Comparison of ENCODE assay signal across 8 cellular contexts in the genomic region with DNA sequence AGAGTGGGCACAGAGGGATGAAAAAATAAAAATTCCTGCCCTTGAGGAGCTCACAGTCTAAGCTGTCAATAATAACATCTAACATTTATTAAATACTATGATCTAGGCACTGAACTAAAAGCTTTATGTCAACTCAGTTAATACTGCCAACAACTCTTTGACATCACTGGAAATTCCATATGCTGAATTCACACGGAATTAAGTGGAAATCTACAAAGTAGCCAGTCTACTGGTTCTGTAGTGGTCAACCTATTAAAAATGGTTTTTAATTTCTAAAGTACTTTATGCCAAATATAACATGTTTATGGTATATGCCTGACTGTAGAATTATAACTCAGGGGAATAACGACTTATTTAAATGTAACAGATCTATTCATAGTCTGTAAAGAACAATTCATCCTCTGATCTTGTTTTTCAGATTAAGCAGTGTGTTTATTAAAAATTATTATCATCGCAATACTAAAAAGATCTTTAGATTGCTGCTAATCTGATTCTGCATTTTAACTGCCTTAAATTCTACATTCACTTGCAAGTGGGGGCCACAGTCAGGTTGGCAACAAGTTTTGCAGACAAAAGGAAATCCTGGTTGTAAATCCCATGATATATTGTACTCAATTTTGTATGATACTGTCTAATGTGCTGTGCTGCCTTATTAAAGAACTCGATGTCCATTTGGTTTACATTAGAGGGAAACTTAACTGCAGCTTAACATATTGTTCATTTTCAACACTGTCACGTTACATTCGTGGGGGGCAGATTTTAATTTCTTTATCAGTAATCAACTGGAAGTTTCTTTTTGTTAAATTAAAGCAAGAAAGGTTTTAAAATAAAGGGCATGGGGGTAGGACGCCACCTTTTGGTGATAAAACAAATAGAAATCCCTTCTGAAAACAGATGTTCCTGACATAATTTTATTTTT. TPM values are rescaled to one million over a fixed set of nuclear protein-coding genes. Genes with fewer than 3 reads are reported as not detected.
DNase-seq lines count a peak whose midpoint lies in the region; ATAC-seq and TF ChIP-seq lines count a peak whose summit lies in the region.

No MANE protein-coding gene starts in this region.

- POLR2A ChIA-PET in CD4-positive, alpha-beta T cell (lab: Charles Lee), result interaction anchor here (0.7 to 2.1 kb wide), 3 partner anchors 185 to 359 kb away, joined by 3 to 5 read pairs (median 3); no protein-coding TSS in a partner anchor
- POLR2A ChIA-PET in HEK293T (lab: Yijun Ruan, JAX), result interaction anchor here (4.7 kb wide), 1 partner anchor 75 kb away, joined by 17 read pairs; no protein-coding TSS in a partner anchor

- peak in 3 of 10 experiments; percentile 11 to 18 (median 18) for DNase-seq in CD4-positive, alpha-beta T cell
- DNase-seq in GM13977 (ENCODE audit: low spot score) (peak; percentile 23), SW480 (ENCODE audit: low spot score) (peak; percentile 30), erythroblast (lab: John Stamatoyannopoulos, UW) (peak; percentile 31 to 64), renal cortical epithelial cell (ENCODE audit: low read depth) (peak; percentile 56), HEK293T (ENCODE audit: extremely low spot score) (no peak)

- in situ Hi-C loops in GM13977 (cut with MboI; ENCODE audit: low pct_unique_long_range_greater_than_20kb, low sequenced_read_pairs, unreplicated experiment), result loop anchor here (25.0 kb wide), 1 partner anchor 574 kb away; no protein-coding TSS in a partner anchor

- H3K36me3 Mint-ChIP-seq in CD4-positive, alpha-beta T cell (ENCODE audit: low read depth), result peaks cover 23% of the 10 kb centered on the region

- no peak overlapping the region for H3K27ac ChIP-seq in CD4-positive, alpha-beta T cell (ENCODE audit: low read depth, low read length)

- no peak for TF ChIP-seq POLR2A in erythroblast (IDR thresholded peaks at IDR 0.05; ENCODE audit: low read length)

- H3K4me1 Mint-ChIP-seq in CD4-positive, alpha-beta T cell (ENCODE audit: low read depth), result peaks cover 28% of the 10 kb centered on the region

- H3K27ac Mint-ChIP-seq in CD4-positive, alpha-beta T cell, result peak overlapping the region; percentile 85

- peak overlapping the region; percentile 90 for H3K4me3 Mint-ChIP-seq in CD4-positive, alpha-beta T cell

- intact Hi-C loops in CD4-positive, alpha-beta T cell (cut with DNase I, micrococcal nuclease), result loop anchor here (1.0 to 10.0 kb wide), 12 partner anchors 119 to 1519 kb away; partner anchors contain the start of genes PPP4R2 (in 1 of the 2) and SHQ1 (in 1 of the 2)

- CTCF ChIA-PET in CD4-positive, alpha-beta T cell (lab: Charles Lee), result interaction anchor here (0.8 to 1.4 kb wide), 7 partner anchors 132 to 1036 kb away, joined by 3 to 7 read pairs (median 3); no protein-coding TSS in a partner anchor
- CTCF ChIA-PET in HEK293T (lab: Yijun Ruan, JAX), result interaction anchor here (0.6 to 1.0 kb wide), 4 partner anchors 71 to 1518 kb away, joined by 3 to 6 read pairs (median 4); no protein-coding TSS in a partner anchor

- no peaks in the 10 kb centered on the region for H3K9me3 ChIP-seq in CD4-positive, alpha-beta T cell (ENCODE audit: control insufficient read depth, low read length)

- no peak for ATAC-seq in CD4-positive, alpha-beta T cell (ENCODE audit: poor library complexity)
- no peak for ATAC-seq in HG03439 (IDR thresholded peaks at IDR 0.05; ENCODE audit: unreplicated experiment)
- ATAC-seq in GM21786 (IDR thresholded peaks at IDR 0.05; ENCODE audit: unreplicated experiment), result no peak

- no peaks in the 10 kb centered on the region for H3K27me3 ChIP-seq in CD4-positive, alpha-beta T cell (ENCODE audit: control insufficient read depth, insufficient read depth, low read length)

- H3K9me3 Mint-ChIP-seq in CD4-positive, alpha-beta T cell, result no peaks in the 10 kb centered on the region

- no peaks in the 10 kb centered on the region for H3K27me3 Mint-ChIP-seq in CD4-positive, alpha-beta T cell

- TF ChIP-seq CTCF in CD4-positive, alpha-beta T cell (IDR thresholded peaks at IDR 0.05), result peak; percentile 80
- peak; percentile 52 for TF ChIP-seq CTCF in GM13977 (IDR thresholded peaks at IDR 0.05; ENCODE audit: extremely low read depth, insufficient read depth, missing control alignments)

TF ChIP-seq in HEK293T, 16 proteins besides CTCF, POLR2A, EP300 and RAD21:
- TF ChIP-seq CTBP1 (IDR thresholded peaks at IDR 0.05; ENCODE audit: borderline replicate concordance), result no peak
- TF ChIP-seq LEF1 (IDR thresholded peaks at IDR 0.05; ENCODE audit: borderline replicate concordance), result no peak
- TF ChIP-seq ELF4 (IDR thresholded peaks at IDR 0.05), result no peak
- no peak for TF ChIP-seq FOXK2 (IDR thresholded peaks at IDR 0.05)
- no peak for TF ChIP-seq SUZ12 (IDR thresholded peaks at IDR 0.05)
- TF ChIP-seq BHLHE40 (IDR thresholded peaks at IDR 0.05; ENCODE audit: borderline replicate concordance), result no peak
- TF ChIP-seq PKNOX1 (IDR thresholded peaks at IDR 0.05), result no peak
- TF ChIP-seq TARDBP (IDR thresholded peaks at IDR 0.05), result no peak
- no peak for TF ChIP-seq FOXA1 (IDR thresholded peaks at IDR 0.05)
- TF ChIP-seq FOXM1 (IDR thresholded peaks at IDR 0.05; ENCODE audit: borderline replicate concordance), result no peak
- no peak for TF ChIP-seq HDGF (IDR thresholded peaks at IDR 0.05; ENCODE audit: borderline replicate concordance)
- no peak for TF ChIP-seq SP1 (IDR thresholded peaks at IDR 0.05)
- TF ChIP-seq ZNF384 (IDR thresholded peaks at IDR 0.05), result no peak
- TF ChIP-seq ARNT (IDR thresholded peaks at IDR 0.05), result no peak
- no peak for TF ChIP-seq L3MBTL2 (conservative IDR thresholded peaks at IDR 0.05)
- no peak for TF ChIP-seq NFRKB (IDR thresholded peaks at IDR 0.05)

RNA-seq across cellular contexts. Expression of gene FOXP1, which starts 2.6 kb away (rescaled TPM):
- total RNA-seq in CD4-positive, alpha-beta T cell, result 100 to 1,000 TPM; 493 to 508 TPM
- total RNA-seq in renal cortical epithelial cell, result 27.3 and 56.5 TPM in 2 replicates
